9 cellular contexts compared by ENCODE assay signal in the genomic region with DNA sequence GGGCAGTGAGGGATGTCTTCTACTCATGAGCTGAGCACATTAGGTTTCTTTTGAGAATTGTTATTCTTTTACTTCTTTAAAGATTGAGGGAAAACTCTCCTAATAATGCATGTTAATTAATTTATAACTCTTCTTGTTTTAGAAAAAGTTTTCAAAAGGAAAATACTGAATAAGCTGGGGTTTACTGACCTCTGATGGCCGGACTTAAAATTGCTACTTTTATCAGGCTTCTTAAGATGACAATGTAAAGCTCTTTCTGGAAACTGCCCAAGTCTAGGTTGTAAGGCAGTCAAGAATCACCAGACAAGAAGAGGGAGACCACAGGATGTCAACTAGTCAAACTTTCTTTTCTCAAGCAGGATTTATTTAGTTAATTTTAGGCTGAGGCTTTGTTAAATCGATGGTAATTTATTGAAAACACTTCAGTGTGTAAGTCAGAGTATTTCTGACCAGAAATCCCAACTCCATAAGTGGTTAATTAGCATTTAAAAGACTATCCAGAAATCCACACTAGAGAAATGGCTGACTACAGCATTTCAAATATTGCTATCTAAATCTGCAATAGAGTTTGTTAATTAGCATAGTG.
DNase-seq lines count a peak whose midpoint lies in the region; ATAC-seq, FAIRE-seq and TF ChIP-seq lines count a peak whose summit lies in the region.
"Had no signal": no experiment of that assay in that cellular context is flagged by ENCODE, and none has a peak within 500 bp of the region (broad histone marks: within the 10 kb centered on the region; RNA-seq: fewer than 3 reads in every experiment).

No MANE protein-coding gene starts in this region.

- H3K23me2 ChIP-seq in H9 (ENCODE audit: insufficient read length, low read depth, low read length, poor library complexity, severe bottlenecking): no peaks in the 10 kb centered on the region

- no peak overlapping the region for H2BK120ac ChIP-seq in H9 (ENCODE audit: low read depth, low read length, poor library complexity, severe bottlenecking)

- no peak overlapping the region for H4K91ac ChIP-seq in H9 (ENCODE audit: insufficient read length, low read depth, low read length)

- in situ Hi-C loops in Caki2 (cut with HindIII; ENCODE audit: low pct_unique_long_range_greater_than_20kb, low sequenced_read_pairs): no loop called here

- no peak for FAIRE-seq in bronchial epithelial cell (lab: Jason Lieb, UNC)

- H2BK15ac ChIP-seq in H9 (ENCODE audit: low read depth, low read length): no peak overlapping the region

- no peak overlapping the region for H2BK12ac ChIP-seq in H9 (ENCODE audit: insufficient read length, low read depth, low read length)

- peak; percentile 82 for TF ChIP-seq CTCF in H9 (conservative IDR thresholded peaks at IDR 0.05)
- TF ChIP-seq CTCF in bronchial epithelial cell (IDR thresholded peaks at IDR 0.05; ENCODE audit: insufficient read depth, low read length, severe bottlenecking): peak; percentile 36

- H2BK5ac ChIP-seq in H9 (ENCODE audit: insufficient read length, low read length): no peak overlapping the region

- H3K18ac ChIP-seq in H9 (ENCODE audit: insufficient read length, low read depth, low read length): no peak overlapping the region

- no peaks in the 10 kb centered on the region for H3K79me2 ChIP-seq in H9 (ENCODE audit: insufficient read depth, low read length)

- H3K9me3 Mint-ChIP-seq in H9: no peaks in the 10 kb centered on the region; a peak in 1 of 5 replicates
- H3K9me3 Mint-ChIP-seq: memory B cell had no signal

- H3K23ac ChIP-seq in H9 (ENCODE audit: insufficient read length, low read depth, low read length): no peak overlapping the region

- H3K56ac ChIP-seq in H9 (ENCODE audit: insufficient read length, low read depth, low read length): no peak overlapping the region

- no peaks in the 10 kb centered on the region for H3K4me1 ChIP-seq in H9 (ENCODE audit: insufficient read depth, low read length)

- H3K9ac ChIP-seq in H9 (ENCODE audit: extremely low read depth, insufficient read length, low read length): no peak overlapping the region

- DNase-seq in Caki2 (ENCODE audit: low read depth): peak; percentile 65
- no peak for DNase-seq in H9
- peak; percentile 42 for DNase-seq in NCI-H526 treated with DMSO at 0.1 percent for 48 hours (lab: John Stamatoyannopoulos, UW)
- DNase-seq in bronchial epithelial cell (ENCODE audit: low read depth): peak; percentile 63
- DNase-seq in mucosa of gallbladder (ENCODE audit: low spot score): peak; percentile 18

- no peak overlapping the region for H3K4me3 Mint-ChIP-seq in H9
- H3K4me3 Mint-ChIP-seq: memory B cell had no signal

- no peaks in the 10 kb centered on the region for H3K36me3 Mint-ChIP-seq in H9 (ENCODE audit: insufficient read depth in 1 of 3, low read depth in 3 of 3)
- H3K36me3 Mint-ChIP-seq: memory B cell had no signal

- no peak overlapping the region for H2BK20ac ChIP-seq in H9 (ENCODE audit: low read depth, low read length, poor library complexity, severe bottlenecking)

- H3K14ac ChIP-seq in H9 (ENCODE audit: insufficient read depth, low read length): no peak overlapping the region

- no peak overlapping the region for H2AFZ ChIP-seq in H9 (ENCODE audit: low read length)

- no peaks in the 10 kb centered on the region for H4K20me1 ChIP-seq in H9 (ENCODE audit: control insufficient read depth, insufficient read depth, insufficient read length)

- no peak overlapping the region for H3K27ac Mint-ChIP-seq in H9
- H3K27ac Mint-ChIP-seq: memory B cell had no signal

- no peak overlapping the region for H3K4ac ChIP-seq in H9 (ENCODE audit: low read depth, low read length)

- no peaks in the 10 kb centered on the region for H3K36me3 ChIP-seq in bronchial epithelial cell (ENCODE audit: control insufficient read depth, insufficient read depth, low read length)

- H3K9me3 ChIP-seq in H9 (ENCODE audit: control insufficient read depth, low read depth, low read length): no peaks in the 10 kb centered on the region

- H4K8ac ChIP-seq in H9 (replicated peaks; ENCODE audit: insufficient read length, low read depth, low read length): no peak overlapping the region

- H3K79me1 ChIP-seq in H9 (ENCODE audit: insufficient read depth, low read depth, low read length, poor library complexity, severe bottlenecking): no peaks in the 10 kb centered on the region

- no CpG with 5 or more reads among the region's 2 CpGs for WGBS in H9 (ENCODE audit: extremely low coverage, insufficient read length, low lambda C conversion rate)

- H3K27me3 Mint-ChIP-seq in H9 (ENCODE audit: low read depth): no peaks in the 10 kb centered on the region
- H3K27me3 Mint-ChIP-seq: memory B cell had no signal

- H4K5ac ChIP-seq in H9 (ENCODE audit: insufficient read length, low read depth, low read length): no peak overlapping the region

- H3K4me3 ChIP-seq in bronchial epithelial cell (ENCODE audit: low read depth, low read length): no peak overlapping the region

- no peak overlapping the region for H3K4me2 ChIP-seq in H9 (ENCODE audit: insufficient read depth, insufficient read length, low read length)

- no peak overlapping the region for H3K27ac ChIP-seq in H9 (ENCODE audit: insufficient read length, low read depth, low read length)

- H3K27me3 ChIP-seq in H9 (ENCODE audit: insufficient read depth, low read length) (no peaks in the 10 kb centered on the region), bronchial epithelial cell (ENCODE audit: control insufficient read depth, insufficient read depth, low read length) (no peaks in the 10 kb centered on the region)

- no peak overlapping the region for H2AK5ac ChIP-seq in H9 (ENCODE audit: insufficient read length, low read length)

- ATAC-seq in GM21515 (IDR thresholded peaks at IDR 0.05; ENCODE audit: unreplicated experiment) (no peak), GM19328 (IDR thresholded peaks at IDR 0.05; ENCODE audit: unreplicated experiment) (no peak), GM18517 (IDR thresholded peaks at IDR 0.05; ENCODE audit: unreplicated experiment) (no peak)

- H3T11ph ChIP-seq in H9 (ENCODE audit: low read length): no peak overlapping the region

- H3K4me1 Mint-ChIP-seq in H9: peaks cover 7 to 13% of the 10 kb centered on the region in 2 experiments
- H3K4me1 Mint-ChIP-seq: memory B cell had no signal
